Comparison of ENCODE assay signal across 24 cellular contexts in the genomic region with DNA sequence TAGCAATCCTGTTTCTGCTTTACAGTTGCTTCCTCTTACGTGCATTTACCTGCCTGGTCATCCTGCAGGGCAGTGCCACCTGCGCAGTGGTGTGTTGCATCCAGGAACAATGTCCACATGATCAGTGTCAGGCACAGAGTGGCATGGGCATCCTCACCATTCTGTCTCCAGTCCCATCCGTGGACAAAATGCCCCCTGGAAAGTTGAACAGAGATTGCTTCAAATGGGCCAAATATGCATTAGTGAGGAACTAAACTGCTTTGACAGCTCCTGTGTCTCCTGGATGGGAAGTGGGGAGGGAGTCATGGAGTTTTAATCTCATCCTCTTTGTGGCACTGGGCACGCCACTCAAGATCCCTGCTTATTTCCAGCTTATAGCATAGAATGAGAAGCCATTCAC.
"Had no signal": no experiment of that assay in that cellular context is flagged by ENCODE, and none has a peak within 500 bp of the region (broad histone marks: within the 10 kb centered on the region; RNA-seq: fewer than 3 reads in every experiment).

No MANE protein-coding gene starts in this region.

- H3K9me3 ChIP-seq: colonic mucosa, esophagus squamous epithelium, gastrocnemius medialis, heart left ventricle, left lung, lower lobe of right lung, mucosa of descending colon had no signal

- H3K4me3 ChIP-seq: colonic mucosa, esophagus squamous epithelium, gastrocnemius medialis, heart left ventricle, left lung, lower lobe of right lung, mucosa of descending colon had no signal

- H3K4me1 ChIP-seq: colonic mucosa, esophagus squamous epithelium, gastrocnemius medialis, heart left ventricle, left lung, lower lobe of right lung had no signal

- DNase-seq: colonic mucosa; cortex of kidney; effector CD8-positive, alpha-beta T cell; effector memory CD8-positive, alpha-beta T cell; endodermal cell; erythroblast; esophagus squamous epithelium; foreskin fibroblast; foreskin melanocyte; gastrocnemius medialis; heart left ventricle; hippocampal formation; left cardiac atrium; left lung; left ventricle myocardium superior; lower lobe of right lung; mesenchymal stem cell; mucosa of descending colon; naive B cell had no signal

- H3K27ac ChIP-seq: colonic mucosa, epithelial cell of prostate, esophagus squamous epithelium, gastrocnemius medialis, heart left ventricle, left lung, lower lobe of right lung had no signal

- FAIRE-seq: endometrium, islet of Langerhans, keratinocyte had no signal

- ATAC-seq: effector memory CD8-positive, alpha-beta T cell; esophagus mucosa; gastrocnemius medialis; heart left ventricle; left cardiac atrium; left lung; left ventricle myocardium superior; lower lobe of right lung; mucosa of descending colon had no signal

- H3K27me3 ChIP-seq: colonic mucosa, esophagus squamous epithelium, gastrocnemius medialis, heart left ventricle, left lung had no signal

- H3K36me3 ChIP-seq: colonic mucosa, esophagus squamous epithelium, gastrocnemius medialis, heart left ventricle, left lung, lower lobe of right lung had no signal
